ENCODE assay signal across 33 cellular contexts in the genomic region with DNA sequence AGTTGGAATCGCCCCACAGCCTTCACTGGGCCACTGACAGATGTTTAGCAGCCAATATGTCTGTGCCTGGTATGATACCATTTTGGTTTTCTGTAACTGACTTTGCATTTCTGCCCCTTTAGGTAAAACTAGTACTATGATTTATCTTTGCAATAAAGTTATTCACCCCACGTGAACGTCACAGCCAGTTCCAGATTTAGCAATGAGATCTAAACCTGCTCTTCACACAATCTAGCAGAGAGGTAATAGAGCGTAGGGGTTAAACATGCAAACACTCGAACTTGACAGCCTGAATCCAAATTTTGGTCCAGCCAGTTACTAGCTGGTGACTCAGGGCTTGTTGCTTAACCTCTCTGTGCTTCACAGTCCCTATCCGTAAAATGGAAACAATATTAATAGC.
"Had no signal": no experiment of that assay in that cellular context is flagged by ENCODE, and none has a peak within 500 bp of the region (broad histone marks: within the 10 kb centered on the region; RNA-seq: fewer than 3 reads in every experiment).

No MANE protein-coding gene starts in this region.

- ATAC-seq: activated CD4-positive, CD25-positive, alpha-beta regulatory T cell treated with anti-CD3 and anti-CD28 coated beads, Interleukin-2, amount 50 U/mL, for 24 hours; activated CD8-positive, alpha-beta T cell treated with anti-CD3 and anti-CD28 coated beads for 36 hours; activated T-cell treated with anti-CD3 and anti-CD28 coated beads, Interleukin-2, amount 50 U/mL, for 4 hours; activated T-helper 17 cell treated with anti-CD3 and anti-CD28 coated beads, Interleukin-2, amount 50 U/mL, for 72 hours; body of pancreas; effector memory CD8-positive, alpha-beta T cell; foreskin keratinocyte; gastrocnemius medialis; heart left ventricle; T-helper 17 cell had no signal

- H3K4me1 Mint-ChIP-seq: activated B cell treated with CpG ODN at 0.5 μM for 24 hours had no signal

- H3K27ac ChIP-seq: body of pancreas, esophagus squamous epithelium, foreskin keratinocyte, gastrocnemius medialis, heart left ventricle, WERI-Rb-1 had no signal

- FAIRE-seq: colon had no signal

- H3K36me3 ChIP-seq: esophagus squamous epithelium, gastrocnemius medialis, heart left ventricle, WERI-Rb-1 had no signal

- DNase-seq: activated B cell treated with CpG ODN at 0.5 μM for 24 hours; activated CD4-positive, alpha-beta T cell treated with anti-CD3 and anti-CD28 coated beads for 48 hours; activated CD4-positive, alpha-beta T cell treated with anti-CD3 and anti-CD28 coated beads, Interleukin-2, amount 50 U/mL, for 1 hour; activated CD4-positive, alpha-beta T cell treated with anti-CD3 and anti-CD28 coated beads, Interleukin-2, amount 50 U/mL, for 48 hours; activated CD8-positive, alpha-beta memory T cell treated with anti-CD3 and anti-CD28 coated beads for 24 hours; activated CD8-positive, alpha-beta T cell treated with anti-CD3 and anti-CD28 coated beads for 36 hours; activated effector memory CD4-positive, alpha-beta T cell treated with Interleukin-2 at 50 U/mL for 16 hours; activated gamma-delta T cell treated with Interleukin-2 at 50 U/mL for 16 hours; activated naive CD4-positive, alpha-beta T cell treated with anti-CD3 and anti-CD28 coated beads, Interleukin-2, amount 50 U/mL, for 16 hours; activated naive CD4-positive, alpha-beta T cell treated with Interleukin-2 at 50 U/mL for 16 hours; activated T-cell treated with anti-CD3 and anti-CD28 coated beads, Interleukin-2, amount 50 U/mL, for 4 hours; amygdala; aorta; body of pancreas; caudate nucleus; cortex of kidney; dermis blood vessel endothelial cell; effector CD4-positive, alpha-beta T cell; effector memory CD8-positive, alpha-beta T cell; erythroblast; esophagus squamous epithelium; foreskin keratinocyte; gastrocnemius medialis; glutamatergic neuron; heart left ventricle; T-helper 17 cell; T1000; WERI-Rb-1 had no signal

- H3K9me3 Mint-ChIP-seq: activated B cell treated with CpG ODN at 0.5 μM for 24 hours; activated CD8-positive, alpha-beta T cell treated with anti-CD3 and anti-CD28 coated beads for 36 hours; activated T-cell treated with anti-CD3 and anti-CD28 coated beads, Interleukin-2, amount 50 U/mL, for 4 hours; effector memory CD8-positive, alpha-beta T cell; T-helper 2 cell treated with Interferon-gamma antibody and Interleukin-4, amounts not matched to agents 5 μg/mL and 100 μg/mL, for 36 hours had no signal

- H3K9me3 ChIP-seq: body of pancreas, esophagus squamous epithelium, gastrocnemius medialis had no signal

- H3K4me3 ChIP-seq: body of pancreas, esophagus squamous epithelium, gastrocnemius medialis, heart left ventricle had no signal

- H3K27me3 Mint-ChIP-seq: activated B cell treated with CpG ODN at 0.5 μM for 24 hours; activated CD8-positive, alpha-beta T cell treated with anti-CD3 and anti-CD28 coated beads for 36 hours; activated naive CD8-positive, alpha-beta T cell; activated T-helper 17 cell treated with anti-CD3 and anti-CD28 coated beads, Interleukin-2, amount 50 U/mL, for 72 hours; effector memory CD8-positive, alpha-beta T cell; T-helper 17 cell had no signal

- H3K27me3 ChIP-seq: body of pancreas, esophagus squamous epithelium, foreskin keratinocyte, gastrocnemius medialis, heart left ventricle had no signal

- H3K4me3 Mint-ChIP-seq: activated B cell treated with CpG ODN at 0.5 μM for 24 hours; activated CD8-positive, alpha-beta T cell treated with anti-CD3 and anti-CD28 coated beads for 36 hours; activated naive CD8-positive, alpha-beta T cell; activated T-cell treated with anti-CD3 and anti-CD28 coated beads, Interleukin-2, amount 50 U/mL, for 4 hours; activated T-helper 17 cell treated with anti-CD3 and anti-CD28 coated beads, Interleukin-2, amount 50 U/mL, for 72 hours; effector memory CD8-positive, alpha-beta T cell; T-helper 17 cell; T-helper 2 cell treated with Interferon-gamma antibody and Interleukin-4, amounts not matched to agents 5 μg/mL and 100 μg/mL, for 36 hours had no signal

- H3K27ac Mint-ChIP-seq: activated B cell treated with CpG ODN at 0.5 μM for 24 hours; activated CD8-positive, alpha-beta T cell treated with anti-CD3 and anti-CD28 coated beads for 36 hours; activated naive CD8-positive, alpha-beta T cell; activated T-helper 17 cell treated with anti-CD3 and anti-CD28 coated beads, Interleukin-2, amount 50 U/mL, for 72 hours; effector memory CD8-positive, alpha-beta T cell; T-helper 17 cell; T-helper 2 cell treated with Interferon-gamma antibody and Interleukin-4, amounts not matched to agents 5 μg/mL and 100 μg/mL, for 36 hours had no signal

- H3K4me1 ChIP-seq: body of pancreas, esophagus squamous epithelium, foreskin keratinocyte, gastrocnemius medialis, heart left ventricle had no signal
